In the genomic region with DNA sequence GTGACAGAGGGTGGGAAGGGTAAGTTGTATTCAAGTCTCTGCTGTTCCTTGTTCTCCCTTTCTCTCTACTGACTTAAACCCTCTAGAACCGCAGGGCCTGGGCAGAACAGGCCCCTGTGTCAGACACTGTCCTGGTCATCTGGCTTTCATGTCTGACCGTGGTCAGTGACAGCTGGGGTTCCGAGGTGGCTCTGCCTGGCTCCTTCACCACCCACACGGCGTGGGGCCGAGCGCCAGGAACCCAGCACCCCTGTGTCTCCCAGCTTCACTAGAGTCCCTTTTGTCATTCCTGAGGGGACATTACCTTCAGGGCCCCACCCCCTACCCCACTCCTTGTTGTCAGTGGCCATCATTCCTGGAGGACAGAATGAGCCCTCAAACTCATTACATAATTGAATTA, we compare ENCODE assay signal across 19 cellular contexts.
DNase-seq lines count a peak whose midpoint lies in the region; ATAC-seq and TF ChIP-seq lines count a peak whose summit lies in the region.
"Had no signal": no experiment of that assay in that cellular context is flagged by ENCODE, and none has a peak within 500 bp of the region (broad histone marks: within the 10 kb centered on the region; RNA-seq: fewer than 3 reads in every experiment).

No MANE protein-coding gene starts in this region.

- TF ChIP-seq CTCF in type B pancreatic cell (conservative IDR thresholded peaks at IDR 0.05): no peak

- no peak for ATAC-seq in activated CD8-positive, alpha-beta memory T cell treated with anti-CD3 and anti-CD28 coated beads, Interleukin-2, amount 10 ng/mL, durations not matched to agents 7 days and 5 days
- no peak for ATAC-seq in GM21515 (IDR thresholded peaks at IDR 0.05; ENCODE audit: unreplicated experiment)
- no peak for ATAC-seq in stimulated activated naive B cell treated with anti-CD40 and anti-IgM and Interleukin-4, amounts not matched to agents 10 μg/mL and 1 μg/mL and 100 μg/mL, for 72 hours (replicated peaks)
- ATAC-seq: GM12878, Right ventricle myocardium inferior had no signal

- H3K27ac Mint-ChIP-seq in activated CD8-positive, alpha-beta memory T cell treated with anti-CD3 and anti-CD28 coated beads, Interleukin-2, amount 10 ng/mL, durations not matched to agents 7 days and 5 days: peak overlapping the region; percentile 40
- H3K27ac Mint-ChIP-seq in type B pancreatic cell: no peak overlapping the region
- no peak overlapping the region for H3K27ac Mint-ChIP-seq in stimulated activated naive B cell treated with anti-CD40 and anti-IgM and Interleukin-4, amounts not matched to agents 10 μg/mL and 1 μg/mL and 100 μg/mL, for 72 hours

- no peak overlapping the region for H3K4me3 Mint-ChIP-seq in activated CD8-positive, alpha-beta memory T cell treated with anti-CD3 and anti-CD28 coated beads, Interleukin-2, amount 10 ng/mL, durations not matched to agents 7 days and 5 days
- H3K4me3 Mint-ChIP-seq in type B pancreatic cell: no peak overlapping the region
- no peak overlapping the region for H3K4me3 Mint-ChIP-seq in stimulated activated naive B cell treated with anti-CD40 and anti-IgM and Interleukin-4, amounts not matched to agents 10 μg/mL and 1 μg/mL and 100 μg/mL, for 72 hours

- H3K27me3 Mint-ChIP-seq in activated CD8-positive, alpha-beta memory T cell treated with anti-CD3 and anti-CD28 coated beads, Interleukin-2, amount 10 ng/mL, durations not matched to agents 7 days and 5 days: no peaks in the 10 kb centered on the region
- peaks cover 2% of the 10 kb centered on the region for H3K27me3 Mint-ChIP-seq in type B pancreatic cell
- H3K27me3 Mint-ChIP-seq in stimulated activated naive B cell treated with anti-CD40 and anti-IgM and Interleukin-4, amounts not matched to agents 10 μg/mL and 1 μg/mL and 100 μg/mL, for 72 hours: peaks cover 3 to 10% of the 10 kb centered on the region in 2 donors

- no peaks in the 10 kb centered on the region for H3K9me3 Mint-ChIP-seq in activated CD8-positive, alpha-beta memory T cell treated with anti-CD3 and anti-CD28 coated beads, Interleukin-2, amount 10 ng/mL, durations not matched to agents 7 days and 5 days (ENCODE audit: low read depth)
- no peaks in the 10 kb centered on the region for H3K9me3 Mint-ChIP-seq in type B pancreatic cell
- peaks cover 0 to 4% of the 10 kb centered on the region in 2 donors for H3K9me3 Mint-ChIP-seq in stimulated activated naive B cell treated with anti-CD40 and anti-IgM and Interleukin-4, amounts not matched to agents 10 μg/mL and 1 μg/mL and 100 μg/mL, for 72 hours

- CTCF ChIA-PET in activated CD8-positive, alpha-beta memory T cell treated with anti-CD3 and anti-CD28 coated beads, Interleukin-2, amount 10 ng/mL, durations not matched to agents 7 days and 5 days (lab: Charles Lee): interaction anchor here (1.0 to 1.4 kb wide), 2 partner anchors 10 to 16 kb away, joined by 4 to 5 read pairs; no protein-coding TSS in a partner anchor

- no peaks in the 10 kb centered on the region for H3K4me1 Mint-ChIP-seq in activated CD8-positive, alpha-beta memory T cell treated with anti-CD3 and anti-CD28 coated beads, Interleukin-2, amount 10 ng/mL, durations not matched to agents 7 days and 5 days
- no peaks in the 10 kb centered on the region for H3K4me1 Mint-ChIP-seq in type B pancreatic cell (ENCODE audit: unreplicated experiment)
- H3K4me1 Mint-ChIP-seq in stimulated activated naive B cell treated with anti-CD40 and anti-IgM and Interleukin-4, amounts not matched to agents 10 μg/mL and 1 μg/mL and 100 μg/mL, for 72 hours: no peaks in the 10 kb centered on the region

- DNase-seq in activated CD8-positive, alpha-beta memory T cell treated with anti-CD3 and anti-CD28 coated beads for 24 hours: peak; percentile 28
- no peak for DNase-seq in activated CD8-positive, alpha-beta memory T cell treated with anti-CD3 and anti-CD28 coated beads, Interleukin-2, amount 50 U/mL, for 4 hours
- DNase-seq in activated CD8-positive, alpha-beta memory T cell treated with anti-CD3 and anti-CD28 coated beads, Interleukin-2, amount 10 ng/mL, durations not matched to agents 7 days and 5 days: no peak
- DNase-seq in mesenteric fat pad (ENCODE audit: low spot score) (peak; percentile 45), type B pancreatic cell (ENCODE audit: extremely low spot score, unreplicated experiment) (peak; percentile 50), AML-193 (lab: John Stamatoyannopoulos, UW) (no peak)
- DNase-seq in stimulated activated naive B cell treated with anti-CD40 and anti-IgM and Interleukin-4, amounts not matched to agents 10 μg/mL and 1 μg/mL and 100 μg/mL, for 72 hours: no peak
- DNase-seq: COR-L47; DMS153; GF-D8; Kasumi-1; MG63; NCI-H1092 treated with DMSO at 0.1 percent for 48 hours; NCI-H2081; NCI-H2171 treated with DMSO at 0.1 percent for 48 hours; NK-92 treated with Interleukin-12 subunit alpha and Interleukin-12 subunit beta, amount 100 ng/mL, for 24 hours had no signal

- no peaks in the 10 kb centered on the region for H3K36me3 Mint-ChIP-seq in activated CD8-positive, alpha-beta memory T cell treated with anti-CD3 and anti-CD28 coated beads, Interleukin-2, amount 10 ng/mL, durations not matched to agents 7 days and 5 days
- H3K36me3 Mint-ChIP-seq in type B pancreatic cell: no peaks in the 10 kb centered on the region
- peaks cover 0 to 8% of the 10 kb centered on the region in 2 donors for H3K36me3 Mint-ChIP-seq in stimulated activated naive B cell treated with anti-CD40 and anti-IgM and Interleukin-4, amounts not matched to agents 10 μg/mL and 1 μg/mL and 100 μg/mL, for 72 hours

Comparison
In these comparisons a context has a peak if more than half of its experiments do, and no peak if none do; other contexts are left out.
1. DNase-seq: peak in activated CD8-positive, alpha-beta memory T cell treated with anti-CD3 and anti-CD28 coated beads for 24 hours (single experiment), mesenteric fat pad (single experiment) and type B pancreatic cell (single experiment); none in activated CD8-positive, alpha-beta memory T cell treated with anti-CD3 and anti-CD28 coated beads, Interleukin-2, amount 50 U/mL, for 4 hours (single experiment), activated CD8-positive, alpha-beta memory T cell treated with anti-CD3 and anti-CD28 coated beads, Interleukin-2, amount 10 ng/mL, durations not matched to agents 7 days and 5 days (single experiment), AML-193 (0 of 2) and stimulated activated naive B cell treated with anti-CD40 and anti-IgM and Interleukin-4, amounts not matched to agents 10 μg/mL and 1 μg/mL and 100 μg/mL, for 72 hours (single experiment).